Comparison of ENCODE assay signal across 8 cellular contexts in the genomic region with DNA sequence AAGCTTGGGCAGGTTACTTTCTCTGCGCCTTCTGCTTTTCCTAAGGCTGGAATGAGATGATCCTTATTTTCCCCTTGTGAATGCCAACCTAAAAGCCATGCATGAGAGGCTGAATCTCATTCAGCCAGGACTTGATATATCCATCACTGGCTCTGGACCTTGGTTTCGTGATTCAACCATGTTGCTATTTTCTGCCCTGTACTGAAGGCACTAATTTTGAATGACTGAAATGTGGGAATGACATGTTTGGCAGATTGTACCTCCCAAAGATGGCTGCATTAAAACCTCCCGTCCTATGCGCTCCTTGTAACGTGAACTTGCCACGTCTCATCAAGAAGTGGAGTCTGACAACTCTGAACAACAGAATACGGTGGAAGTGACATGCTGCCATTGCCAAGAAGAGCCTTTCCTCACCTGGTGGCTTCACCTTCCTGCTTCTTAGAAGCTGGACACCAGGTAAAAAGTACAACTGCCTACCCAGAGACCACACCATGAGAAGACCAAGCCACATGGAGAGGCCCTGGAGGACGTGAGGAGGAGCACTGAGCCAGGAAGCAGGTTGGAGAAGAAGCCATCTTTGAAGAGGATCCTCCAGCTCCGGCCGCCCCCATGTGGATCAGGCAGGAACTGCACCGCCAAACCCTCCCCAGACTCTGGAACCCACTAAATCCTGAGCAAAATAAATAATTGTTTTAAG.
A peak's percentile ranks its signal among the peaks of the same experiment; 100 is the strongest.
DNase-seq lines count a peak whose midpoint lies in the region; FAIRE-seq and TF ChIP-seq lines count a peak whose summit lies in the region.

No MANE protein-coding gene starts in this region.

- H3K4me1 ChIP-seq in fibroblast of lung (ENCODE audit: control insufficient read depth, extremely low read depth, insufficient read depth, low read length) (no peaks in the 10 kb centered on the region), neutrophil (ENCODE audit: control insufficient read depth in 1 of 2, insufficient read depth in 1 of 2, low read depth in 1 of 2, low read length in 1 of 2) (no peaks in the 10 kb centered on the region), tibial nerve (peaks cover 0 to 9% (median 0%) of the 10 kb centered on the region in 4 donors)

- no peaks in the 10 kb centered on the region for H3K36me3 ChIP-seq in fibroblast of lung (ENCODE audit: control insufficient read depth, insufficient read depth, low read length)
- no peaks in the 10 kb centered on the region for H3K36me3 ChIP-seq in neutrophil
- H3K36me3 ChIP-seq in tibial nerve = peaks cover 0 to 32% (median 0%) of the 10 kb centered on the region in 3 donors

- no peaks in the 10 kb centered on the region for H4K20me1 ChIP-seq in fibroblast of lung (ENCODE audit: control insufficient read depth, extremely low read depth, insufficient read depth, low read length)

- peak overlapping the region; percentile 39 for H2AFZ ChIP-seq in fibroblast of lung (ENCODE audit: low read length)

- H3K9me3 ChIP-seq in fibroblast of lung (ENCODE audit: control insufficient read depth, insufficient read depth, low read depth, low read length) (no peaks in the 10 kb centered on the region), neutrophil (no peaks in the 10 kb centered on the region), tibial nerve (no peaks in the 10 kb centered on the region)

- H3K27me3 ChIP-seq in fibroblast of lung (ENCODE audit: control insufficient read depth, insufficient read depth, low read length) (no peaks in the 10 kb centered on the region), neutrophil (no peaks in the 10 kb centered on the region), tibial nerve (no peaks in the 10 kb centered on the region)

- DNase-seq in AG20443 (ENCODE audit: low spot score) (peak; percentile 85), GM19239 (ENCODE audit: insufficient read length, low spot score) (peak; percentile 57), HT-29 (ENCODE audit: low spot score) (peak; percentile 77), OCI-M1 (lab: John Stamatoyannopoulos, UW) (peak; percentile 82), activated T-helper 1 cell treated with Interleukin-2 at 50 U/mL for 16 hours (ENCODE audit: low read depth) (peak; percentile 19), fibroblast of lung (ENCODE audit: low read depth in 2 of 2) (peak; percentile 36 to 61), tibial nerve (ENCODE audit: low spot score in 2 of 2) (peak; percentile 28 to 53)

- H3K9ac ChIP-seq in fibroblast of lung (ENCODE audit: insufficient read depth, low read length) = no peak overlapping the region

- FAIRE-seq in GM19239 (lab: Jason Lieb, UNC) = peak; percentile 83

- no peak overlapping the region for H3K4me3 ChIP-seq in fibroblast of lung (replicated peaks in 1 of 4; ENCODE audit: control extremely low read depth in 1 of 4, insufficient read depth in 1 of 4, low read depth in 3 of 4, low read length in 4 of 4)
- no peak overlapping the region for H3K4me3 ChIP-seq in neutrophil (ENCODE audit: low read depth in 1 of 2, low read length in 1 of 2)
- no peak overlapping the region for H3K4me3 ChIP-seq in tibial nerve

- no peaks in the 10 kb centered on the region for H3K79me2 ChIP-seq in fibroblast of lung (ENCODE audit: control insufficient read depth, insufficient read depth, low read length)

- WGBS in tibial nerve, 2 donors = 76% methylated on average over 11 of the region's 11 CpGs

- H3K27ac ChIP-seq in fibroblast of lung (ENCODE audit: insufficient read depth, low read length) = no peak overlapping the region
- H3K27ac ChIP-seq in neutrophil = no peak overlapping the region
- H3K27ac ChIP-seq in tibial nerve = no peak overlapping the region

- no peak overlapping the region for H3K4me2 ChIP-seq in fibroblast of lung (ENCODE audit: extremely low read depth, insufficient read depth, low read length)

- TF ChIP-seq EP300 in tibial nerve (IDR thresholded peaks at IDR 0.05) = no peak

- no peak for TF ChIP-seq POLR2A in tibial nerve (IDR thresholded peaks at IDR 0.05)

- TF ChIP-seq CTCF in fibroblast of lung (conservative IDR thresholded peaks at IDR 0.05 in 1 of 2, IDR thresholded peaks at IDR 0.05 in 1 of 2; ENCODE audit: low read depth in 1 of 2, low read length in 2 of 2) = peak; percentile 91 to 96
- TF ChIP-seq CTCF in neutrophil (IDR thresholded peaks at IDR 0.05) = peak; percentile 85
- peak; percentile 66 to 83 (median 75) for TF ChIP-seq CTCF in tibial nerve (IDR thresholded peaks at IDR 0.05)

Comparison
In these comparisons a context has a peak if more than half of its experiments do, and no peak if none do; other contexts are left out.
1. DNase-seq: peak in every context shown above with its lines; median percentile 85 in AG20443; 82 in OCI-M1; 77 in HT-29; 57 in GM19239; 48 in fibroblast of lung; 40 in tibial nerve; 19 in activated T-helper 1 cell treated with Interleukin-2 at 50 U/mL for 16 hours.